Comparison of ENCODE assay signal across 29 cellular contexts in the genomic region with DNA sequence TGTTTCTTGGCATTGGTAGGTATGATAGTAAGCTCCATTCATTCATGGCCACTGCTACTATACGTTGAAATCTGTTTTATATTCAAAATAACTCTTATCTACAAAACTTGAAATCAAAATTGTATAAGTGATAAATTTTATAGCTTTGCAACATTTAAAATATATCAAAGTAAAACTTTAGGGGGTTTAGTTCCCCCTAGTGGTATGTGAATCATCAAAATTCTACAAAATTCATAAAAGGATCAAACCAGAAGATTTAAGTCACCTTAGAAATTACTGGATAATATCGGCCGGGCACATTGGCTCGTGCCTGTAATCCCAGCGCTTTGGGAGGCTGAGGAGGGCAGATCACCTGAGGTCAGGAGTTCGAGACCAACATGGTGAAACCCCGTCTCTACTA.
DNase-seq lines count a peak whose midpoint lies in the region; ATAC-seq and TF ChIP-seq lines count a peak whose summit lies in the region.
"Had no signal": no experiment of that assay in that cellular context is flagged by ENCODE, and none has a peak within 500 bp of the region (broad histone marks: within the 10 kb centered on the region; RNA-seq: fewer than 3 reads in every experiment).

No MANE protein-coding gene starts in this region.

- H3K9me3 Mint-ChIP-seq in mesothelial cell of epicardium: peaks cover 27% of the 10 kb centered on the region
- H3K9me3 Mint-ChIP-seq: nephron progenitor cell had no signal

- TF ChIP-seq CTCF in C4-2B (conservative IDR thresholded peaks at IDR 0.05) (peak; percentile 26), KMS-11 (conservative IDR thresholded peaks at IDR 0.05; ENCODE audit: low read depth, low read length) (peak; percentile 23; the same call in 1 of the 2 replicates), choroid plexus epithelial cell (conservative IDR thresholded peaks at IDR 0.05; ENCODE audit: low read depth, low read length) (peak; percentile 22), mesothelial cell of epicardium (IDR thresholded peaks at IDR 0.05; ENCODE audit: unreplicated experiment) (peak; percentile 37)

- no peak overlapping the region for H3K4me3 Mint-ChIP-seq in mesothelial cell of epicardium
- H3K4me3 Mint-ChIP-seq: activated CD4-positive, alpha-beta memory T cell treated with anti-CD3 and anti-CD28 coated beads, Interleukin-2, amount 10 ng/mL, durations not matched to agents 7 days and 5 days; CD4-positive, CD25-positive, alpha-beta regulatory T cell; nephron progenitor cell; stimulated activated memory B cell treated with anti-CD40 and anti-IgM and Interleukin-4, amounts not matched to agents 10 μg/mL and 1 μg/mL and 100 μg/mL, for 72 hours had no signal

- no peak overlapping the region for H3K4me2 ChIP-seq in KMS-11

- H3K27me3 Mint-ChIP-seq in mesothelial cell of epicardium (ENCODE audit: low read depth): no peaks in the 10 kb centered on the region
- H3K27me3 Mint-ChIP-seq: activated CD4-positive, alpha-beta memory T cell treated with anti-CD3 and anti-CD28 coated beads, Interleukin-2, amount 10 ng/mL, durations not matched to agents 7 days and 5 days; CD4-positive, CD25-positive, alpha-beta regulatory T cell; stimulated activated memory B cell treated with anti-CD40 and anti-IgM and Interleukin-4, amounts not matched to agents 10 μg/mL and 1 μg/mL and 100 μg/mL, for 72 hours had no signal

- no peak overlapping the region for H3K27ac Mint-ChIP-seq in mesothelial cell of epicardium
- H3K27ac Mint-ChIP-seq: activated CD4-positive, alpha-beta memory T cell treated with anti-CD3 and anti-CD28 coated beads, Interleukin-2, amount 10 ng/mL, durations not matched to agents 7 days and 5 days; activated naive CD4-positive, alpha-beta T cell treated with anti-CD3 and anti-CD28 coated beads, Interleukin-2, amount 50 U/mL, for 72 hours; CD4-positive, CD25-positive, alpha-beta regulatory T cell; nephron progenitor cell; stimulated activated memory B cell treated with anti-CD40 and anti-IgM and Interleukin-4, amounts not matched to agents 10 μg/mL and 1 μg/mL and 100 μg/mL, for 72 hours had no signal

- no peak for ATAC-seq in GM21825 (IDR thresholded peaks at IDR 0.05; ENCODE audit: unreplicated experiment)
- ATAC-seq: activated naive CD4-positive, alpha-beta T cell treated with anti-CD3 and anti-CD28 coated beads, Interleukin-2, amount 50 U/mL, for 72 hours; right lobe of liver; stimulated activated memory B cell treated with anti-CD40 and anti-IgM and Interleukin-4, amounts not matched to agents 10 μg/mL and 1 μg/mL and 100 μg/mL, for 72 hours had no signal

- H3K36me3 ChIP-seq in KMS-11 (ENCODE audit: insufficient read depth): no peaks in the 10 kb centered on the region
- H3K36me3 ChIP-seq: right lobe of liver had no signal

- no peak overlapping the region for H2AFZ ChIP-seq in KMS-11 (ENCODE audit: low read depth)
- H2AFZ ChIP-seq: parathyroid adenoma had no signal

- no peak overlapping the region for H3K4me3 ChIP-seq in KMS-11 (IDR thresholded peaks at IDR 0.05; ENCODE audit: insufficient read depth, low read depth, low read length)
- H3K4me3 ChIP-seq in choroid plexus epithelial cell (ENCODE audit: low read depth, low read length): no peak overlapping the region
- H3K4me3 ChIP-seq: lung, right lobe of liver, SK-N-MC had no signal

- H3K79me2 ChIP-seq in KMS-11 (ENCODE audit: insufficient read depth, low read depth): no peaks in the 10 kb centered on the region
- H3K79me2 ChIP-seq: parathyroid adenoma had no signal

- H3K27ac ChIP-seq in C4-2B (no peak overlapping the region), KMS-11 (no peak overlapping the region)
- H3K27ac ChIP-seq: parathyroid adenoma, right lobe of liver, RWPE1, SK-N-MC had no signal

- H3K36me3 Mint-ChIP-seq in mesothelial cell of epicardium: peaks cover 6% of the 10 kb centered on the region
- H3K36me3 Mint-ChIP-seq: activated naive CD4-positive, alpha-beta T cell treated with anti-CD3 and anti-CD28 coated beads, Interleukin-2, amount 50 U/mL, for 72 hours; CD4-positive, CD25-positive, alpha-beta regulatory T cell; stimulated activated memory B cell treated with anti-CD40 and anti-IgM and Interleukin-4, amounts not matched to agents 10 μg/mL and 1 μg/mL and 100 μg/mL, for 72 hours had no signal

- no peaks in the 10 kb centered on the region for H4K20me1 ChIP-seq in KMS-11 (ENCODE audit: insufficient read depth)

- no peaks in the 10 kb centered on the region for H3K4me1 ChIP-seq in KMS-11 (ENCODE audit: low read depth, poor library complexity, severe bottlenecking)
- H3K4me1 ChIP-seq: parathyroid adenoma, right lobe of liver had no signal

- no peak for DNase-seq in choroid plexus epithelial cell (ENCODE audit: low read depth)
- no peak for DNase-seq in mesothelial cell of epicardium (ENCODE audit: low spot score in 2 of 2, unreplicated experiment in 2 of 2)
- DNase-seq in hepatic stellate cell (ENCODE audit: low spot score): no peak
- no peak for DNase-seq in GF-D8 (lab: John Stamatoyannopoulos, UW)
- no peak for DNase-seq in superior temporal gyrus (ENCODE audit: extremely low spot score)
- DNase-seq: activated CD4-positive, alpha-beta memory T cell treated with anti-CD3 and anti-CD28 coated beads, Interleukin-2, amount 10 ng/mL, durations not matched to agents 7 days and 5 days; activated CD4-positive, CD25-positive, alpha-beta regulatory T cell treated with anti-CD3 and anti-CD28 coated beads, Interleukin-2, amount 50 U/mL, for 72 hours; activated CD8-positive, alpha-beta memory T cell treated with anti-CD3 and anti-CD28 coated beads, Interleukin-2, amount 50 U/mL, for 48 hours; aorta; caudate nucleus; CD4-positive, CD25-positive, alpha-beta regulatory T cell; dermis blood vessel endothelial cell; kidney glomerular epithelial cell; NCI-H1105 treated with DMSO at 0.1 percent for 48 hours; NCI-H2029; NCI-H526; nephron progenitor cell; right lobe of liver; stimulated activated CD4-positive, alpha-beta T cell treated with anti-CD3 and anti-CD28 coated beads, Interleukin-4, amount 100 ng/mL, for 24 hours; T-helper 2 cell had no signal

- no peaks in the 10 kb centered on the region for H3K27me3 ChIP-seq in KMS-11 (ENCODE audit: insufficient read depth, low read depth)
- H3K27me3 ChIP-seq: right lobe of liver had no signal

- peaks cover 9% of the 10 kb centered on the region for H3K4me1 Mint-ChIP-seq in mesothelial cell of epicardium
- H3K4me1 Mint-ChIP-seq: activated CD4-positive, alpha-beta memory T cell treated with anti-CD3 and anti-CD28 coated beads, Interleukin-2, amount 10 ng/mL, durations not matched to agents 7 days and 5 days; CD4-positive, CD25-positive, alpha-beta regulatory T cell; nephron progenitor cell; stimulated activated memory B cell treated with anti-CD40 and anti-IgM and Interleukin-4, amounts not matched to agents 10 μg/mL and 1 μg/mL and 100 μg/mL, for 72 hours had no signal

- no peak overlapping the region for H3K9ac ChIP-seq in KMS-11
- H3K9ac ChIP-seq: parathyroid adenoma had no signal
